In the genomic region with DNA sequence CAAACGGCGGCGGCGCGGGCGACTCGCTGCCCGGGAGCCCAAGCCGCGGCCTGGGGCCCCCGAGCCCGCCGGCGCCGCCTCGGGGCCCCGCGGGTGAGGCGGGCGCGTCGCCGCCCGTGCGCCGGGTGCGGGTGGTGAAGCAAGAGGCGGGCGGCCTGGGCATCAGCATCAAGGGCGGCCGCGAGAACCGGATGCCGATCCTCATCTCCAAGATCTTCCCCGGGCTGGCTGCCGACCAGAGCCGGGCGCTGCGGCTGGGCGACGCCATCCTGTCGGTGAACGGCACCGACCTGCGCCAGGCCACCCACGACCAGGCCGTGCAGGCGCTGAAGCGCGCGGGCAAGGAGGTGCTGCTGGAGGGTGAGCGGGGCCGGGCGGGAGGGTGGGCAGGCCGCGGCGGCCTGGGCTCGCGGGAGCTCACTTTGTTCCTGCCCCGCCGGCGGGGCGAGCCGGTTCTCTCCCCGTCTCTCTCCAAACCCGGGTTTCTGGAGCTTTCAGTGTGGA, we compare ENCODE assay signal across 1 cellular context.
TF ChIP-seq lines count a peak whose summit lies in the region.

No MANE protein-coding gene starts in this region.

TF ChIP-seq in endothelial cell of umbilical vein, 7 proteins besides CTCF, POLR2A, EP300 and RAD21 (continued from another document):
- TF ChIP-seq JUN (IDR thresholded peaks at IDR 0.05; ENCODE audit: borderline replicate concordance, insufficient read depth, insufficient read length, low read depth): no peak
- no peak for TF ChIP-seq MYC (IDR thresholded peaks at IDR 0.05; ENCODE audit: low read depth, low read length)
